9 cellular contexts compared by ENCODE assay signal in genomic region chr10:42754155-42755027, GRCh38. TPM values are rescaled to one million over a fixed set of nuclear protein-coding genes. Genes with fewer than 3 reads are reported as not detected.
DNase-seq lines count a peak whose midpoint lies in the region; ATAC-seq, FAIRE-seq and TF ChIP-seq lines count a peak whose summit lies in the region.
"Had no signal": no experiment of that assay in that cellular context is flagged by ENCODE, and none has a peak within 500 bp of the region (broad histone marks: within the 10 kb centered on the region; RNA-seq: fewer than 3 reads in every experiment).

No MANE protein-coding gene starts in this region.

- H2AFZ ChIP-seq in H1 (ENCODE audit: low read length), result peak overlapping the region; percentile 82; the same call in 1 of the 2 replicates

- TF ChIP-seq RAD21 in H1 (IDR thresholded peaks at IDR 0.05 in 1 of 2, conservative IDR thresholded peaks at IDR 0.05 in 1 of 2; ENCODE audit: low read depth in 2 of 2, low read length in 2 of 2), result no peak

- H3K27ac Mint-ChIP-seq in WTC11 (no peak overlapping the region), type B pancreatic cell (no peak overlapping the region)

- no peak overlapping the region; the same call in 1 of the 2 replicates for H3K18ac ChIP-seq in H1 (ENCODE audit: extremely low read depth, low read length)

- no peak overlapping the region for H3K14ac ChIP-seq in H1 (ENCODE audit: insufficient read length)

- CTCF ChIA-PET in WTC11 (lab: Charles Lee) (interaction anchor here (0.6 to 2.8 kb wide), 18 partner anchors 8 to 351 kb away, joined by 3 to 27 read pairs (median 5); partner anchors contain the start of gene BMS1), H1 (lab: Charles Lee; ENCODE audit: partially characterized antibody) (interaction anchor here (1.0 to 1.8 kb wide), 9 partner anchors 8 to 325 kb away, joined by 3 to 10 read pairs (median 5); no protein-coding TSS in a partner anchor)

- H2BK20ac ChIP-seq in H1 (ENCODE audit: low read length), result no peak overlapping the region

- DNase-seq in NCI-H748 (lab: John Stamatoyannopoulos, UW; ENCODE audit: unreplicated experiment) (peak; percentile 44), NCI-H748 treated with DMSO at 0.1 percent for 48 hours (lab: John Stamatoyannopoulos, UW) (no peak), WTC11 (ENCODE audit: low spot score) (peak; percentile 60), H1 (ENCODE audit: low read depth in 1 of 2, low spot score in 2 of 2) (peak in 1 of 2 experiments; percentile 75), mucosa of descending colon (peak; percentile 15 to 55 (median 50)), type B pancreatic cell (ENCODE audit: extremely low spot score, unreplicated experiment) (no peak), inferior parietal cortex (ENCODE audit: extremely low spot score) (no peak), globus pallidus (ENCODE audit: low spot score) (no peak)
- DNase-seq: DND-41 had no signal

- 0 out of 7 replicates have a peak overlapping the region, but pooled peaks of 1 of the 4 experiments have one; percentile 8 for H3K9ac ChIP-seq in H1 (replicated peaks in 1 of 4; ENCODE audit: extremely low read depth in 1 of 4, low read depth in 3 of 4, low read length in 3 of 4)

- no peak overlapping the region for H2BK12ac ChIP-seq in H1 (ENCODE audit: low read depth, low read length)

- peaks cover 16% of the 10 kb centered on the region; the same call in 1 of the 2 replicates for H3K23me2 ChIP-seq in H1 (ENCODE audit: low read depth, low read length)

- H4K20me1 ChIP-seq in H1 (replicated peaks in 1 of 2; ENCODE audit: control insufficient read depth in 1 of 2, insufficient read depth in 2 of 2, low read length in 2 of 2), result peaks cover 4 to 5% of the 10 kb centered on the region in 2 experiments

- FAIRE-seq in H1 (lab: Jason Lieb, UNC), result no peak

- H3K4ac ChIP-seq in H1 (replicated peaks; ENCODE audit: insufficient read length, low read depth, low read length), result no peak overlapping the region

- peak overlapping the region; percentile 41; the same call in 1 of the 2 replicates for H4K8ac ChIP-seq in H1 (ENCODE audit: extremely low read depth, insufficient read depth, low read length)

- H3K27ac ChIP-seq in H1 (ENCODE audit: low read depth, low read length), result no peak overlapping the region

- no peak overlapping the region for H3K23ac ChIP-seq in H1 (ENCODE audit: insufficient read length)

- peaks cover 28 to 54% (median 49%) of the 10 kb centered on the region in 4 experiments for H3K27me3 ChIP-seq in H1 (replicated peaks in 1 of 4; ENCODE audit: control insufficient read depth in 3 of 4, extremely low read depth in 1 of 4, insufficient read depth in 3 of 4, low read length in 3 of 4)

- H3K4me3 ChIP-seq in H1 (ENCODE audit: extremely low read depth in 1 of 4, insufficient read depth in 2 of 4, low read depth in 3 of 4, low read length in 4 of 4) (peak overlapping the region; percentile 60 to 75 (median 62)), mucosa of descending colon (no peak overlapping the region)

- ATAC-seq in WTC11 (peak; percentile 32), mucosa of descending colon (peak; percentile 50)

- no peaks in the 10 kb centered on the region; the same call in 1 of the 2 replicates for H3K4me1 Mint-ChIP-seq in WTC11
- no peaks in the 10 kb centered on the region for H3K4me1 Mint-ChIP-seq in type B pancreatic cell (ENCODE audit: unreplicated experiment)

- H3K79me1 ChIP-seq in H1 (ENCODE audit: low read depth, low read length), result no peaks in the 10 kb centered on the region

- H3K4me1 ChIP-seq in H1 (replicated peaks in 1 of 4; ENCODE audit: control insufficient read depth in 3 of 4, insufficient read depth in 4 of 4, low read length in 3 of 4) (peaks cover 0 to 14% (median 2%) of the 10 kb centered on the region in 4 experiments; a peak in 4 of 7 replicates), mucosa of descending colon (ENCODE audit: low read depth) (peaks cover 17% of the 10 kb centered on the region)

- H2BK15ac ChIP-seq in H1 (ENCODE audit: low read length), result no peak overlapping the region

- no peak overlapping the region for H2BK120ac ChIP-seq in H1 (replicated peaks; ENCODE audit: low read depth, low read length)

- POLR2A ChIA-PET in WTC11 (lab: Charles Lee) (interaction anchor here (1.6 kb wide), 1 partner anchor 29 kb away, joined by 8 read pairs; no protein-coding TSS in a partner anchor), H1 (lab: Charles Lee; ENCODE audit: partially characterized antibody) (interaction anchor here (0.6 to 1.9 kb wide), 4 partner anchors 28 to 653 kb away, joined by 3 to 7 read pairs (median 4); partner anchors contain the start of genes BMS1 and ZNF33B)

- H3K27me3 Mint-ChIP-seq in WTC11 (ENCODE audit: low read depth) (peaks cover 82% of the 10 kb centered on the region), type B pancreatic cell (peaks cover 78% of the 10 kb centered on the region)

- H3K4me3 Mint-ChIP-seq in WTC11 (peak overlapping the region; percentile 76), type B pancreatic cell (peak overlapping the region; percentile 85)

- no peak for TF ChIP-seq EP300 in H1 (IDR thresholded peaks at IDR 0.05; ENCODE audit: borderline replicate concordance in 1 of 2, low read depth in 2 of 2, low read length in 2 of 2)

- intact Hi-C loops in mucosa of descending colon (cut with DNase I, micrococcal nuclease), result no loop called here

- no peak overlapping the region for H4K91ac ChIP-seq in H1 (replicated peaks; ENCODE audit: insufficient read length, low read length)

- H2BK5ac ChIP-seq in H1 (ENCODE audit: low read depth, low read length), result no peak overlapping the region

- H3K4me2 ChIP-seq in H1 (ENCODE audit: insufficient read depth in 1 of 2, low read depth in 2 of 2, low read length in 2 of 2), result peak overlapping the region; percentile 79 to 98

- TF ChIP-seq CTCF in WTC11 (IDR thresholded peaks at IDR 0.05), result no peak
- TF ChIP-seq CTCF in H1 (IDR thresholded peaks at IDR 0.05; ENCODE audit: control extremely low read depth in 1 of 3, insufficient read depth in 1 of 3, low read depth in 1 of 3, low read length in 3 of 3), result peak in 1 of 3 experiments; percentile 5; a peak in 1 of 4 replicates
- TF ChIP-seq CTCF in mucosa of descending colon (IDR thresholded peaks at IDR 0.05), result no peak
- peak; percentile 39 for TF ChIP-seq CTCF in type B pancreatic cell (conservative IDR thresholded peaks at IDR 0.05)

- H3K36me3 Mint-ChIP-seq in WTC11, result no peaks in the 10 kb centered on the region
- H3K36me3 Mint-ChIP-seq in type B pancreatic cell, result no peaks in the 10 kb centered on the region

- peaks cover 2% of the 10 kb centered on the region; the same call in 1 of the 2 replicates for H3K9me3 Mint-ChIP-seq in WTC11
- no peaks in the 10 kb centered on the region for H3K9me3 Mint-ChIP-seq in type B pancreatic cell

- H2AK5ac ChIP-seq in H1 (ENCODE audit: low read depth, low read length), result no peak overlapping the region

- TF ChIP-seq POLR2A in H1 (IDR thresholded peaks at IDR 0.05; ENCODE audit: control extremely low read depth in 1 of 2, low read depth in 2 of 2, low read length in 2 of 2), result no peak

- H3K36me3 ChIP-seq in H1 (ENCODE audit: control insufficient read depth in 2 of 4, insufficient read depth in 4 of 4, low read length in 3 of 4) (no peaks in the 10 kb centered on the region), mucosa of descending colon (ENCODE audit: low read depth) (no peaks in the 10 kb centered on the region)

- H3K9me3 ChIP-seq in H1 (ENCODE audit: insufficient read depth in 2 of 2, low read depth in 1 of 2, low read length in 1 of 2), result no peaks in the 10 kb centered on the region; a peak in 1 of 4 replicates
- no peaks in the 10 kb centered on the region for H3K9me3 ChIP-seq in mucosa of descending colon

- no peak overlapping the region for H4K5ac ChIP-seq in H1 (ENCODE audit: insufficient read length, low read depth, low read length)

- no peaks in the 10 kb centered on the region for H3K79me2 ChIP-seq in H1 (ENCODE audit: control insufficient read depth in 1 of 2, insufficient read depth in 2 of 2, low read length in 2 of 2)

- WGBS in H1 (ENCODE audit: extremely low coverage in 1 of 2, insufficient coverage in 1 of 2, insufficient read length in 1 of 2, insufficient replicate concordance in 2 of 2, low coverage in 1 of 2, low lambda C conversion rate in 2 of 2, missing lambda C conversion rate in 1 of 2), 2 experiments, result 1% methylated on average over 67 of the region's 89 CpGs; no CpG with 5 or more reads in 1 of the 2 experiments

- H3K56ac ChIP-seq in H1 (replicated peaks; ENCODE audit: insufficient read length, low read depth, low read length), result no peak overlapping the region

TF ChIP-seq in WTC11, 78 proteins besides CTCF, POLR2A, EP300 and RAD21 (continues in another document):
- TF ChIP-seq IRF2 (CRISPR knock-in tag; IDR thresholded peaks at IDR 0.05; ENCODE audit: borderline replicate concordance, low read depth) (no peak), EMX1 (CRISPR knock-in tag; IDR thresholded peaks at IDR 0.05) (no peak), SP1 (CRISPR knock-in tag; conservative IDR thresholded peaks at IDR 0.05) (no peak), ETV6 (CRISPR knock-in tag; IDR thresholded peaks at IDR 0.05) (no peak), FOXP1 (CRISPR knock-in tag; IDR thresholded peaks at IDR 0.05; ENCODE audit: borderline replicate concordance) (no peak), TEAD4 (CRISPR knock-in tag; IDR thresholded peaks at IDR 0.05) (0 out of 2 replicates have a peak, but pooled peaks have one; percentile 29)

TF ChIP-seq in H1, 55 proteins besides CTCF, POLR2A, EP300 and RAD21 (continues in another document):
- no peak for TF ChIP-seq SP2 (IDR thresholded peaks at IDR 0.05; ENCODE audit: low read length)
- no peak for TF ChIP-seq BACH1 (IDR thresholded peaks at IDR 0.05; ENCODE audit: low read length)
- no peak for TF ChIP-seq EGR1 (IDR thresholded peaks at IDR 0.05; ENCODE audit: borderline replicate concordance, low read depth, low read length)
- TF ChIP-seq SAP30 (IDR thresholded peaks at IDR 0.05; ENCODE audit: insufficient read depth, insufficient replicate concordance, low read length), result no peak
- no peak for TF ChIP-seq GTF2F1 (IDR thresholded peaks at IDR 0.05; ENCODE audit: borderline replicate concordance, low read depth, low read length)
- TF ChIP-seq SP1 (IDR thresholded peaks at IDR 0.05; ENCODE audit: low read depth, low read length), result no peak

RNA-seq across cellular contexts. Expression of gene BMS1, which starts 28.2 kb away (rescaled TPM):
- total RNA-seq in WTC11 (2021) (31.7 to 37.7 TPM (median 31.9 TPM) in 3 replicates), mucosa of descending colon (10 to 100 TPM; 11.0 to 14.5 (median 12.4) TPM), type B pancreatic cell (ENCODE audit: low replicate concordance) (20.9 and 21.8 TPM in 2 replicates)
- total RNA-seq in H1 (2021; fragmentation: NEBNext Ultra II Directional; extraction: Animal tissue kit (Norgen Biotek cat#: 25700)), result 34.6 and 35.0 TPM in 2 replicates
- polyA plus RNA-seq in H1 (2011; rRNA removed), result 3.7 and 3.8 TPM in 2 replicates
- 8.9 TPM for polyA plus RNA-seq in H1 (2011; cell fraction: cytosol; rRNA removed)
- polyA plus RNA-seq in H1 (2011; cell fraction: nucleus; rRNA removed), result 4.3 TPM
- 27.0 to 38.8 TPM (median 30.4 TPM) in 4 replicates for polyA plus RNA-seq in H1 (2012, experiment 1 of 2)
- 1.9 TPM for polyA plus RNA-seq in H1 (2012, experiment 2 of 2)
- polyA plus RNA-seq in H1 (2013, experiment 1 of 2), result 19.3 TPM
- 18.9 TPM for polyA plus RNA-seq in H1 (2013, experiment 2 of 2)
- polyA minus RNA-seq in H1 (2011; rRNA and poly(A)+ RNA removed), result 9.8 and 11.1 TPM in 2 replicates
- 11.5 TPM for polyA minus RNA-seq in H1 (2011; cell fraction: cytosol; rRNA and poly(A)+ RNA removed)
- 8.8 TPM for polyA minus RNA-seq in H1 (2011; cell fraction: nucleus; rRNA and poly(A)+ RNA removed)

Comparison
In these comparisons a context has a peak if more than half of its experiments do, and no peak if none do; other contexts are left out.
1. DNase-seq: peak in NCI-H748 (single experiment), WTC11 (single experiment) and mucosa of descending colon (3 of 3); none in NCI-H748 treated with DMSO at 0.1 percent for 48 hours (single experiment), type B pancreatic cell (single experiment), inferior parietal cortex (single experiment) and globus pallidus (single experiment).